Comparison of ENCODE assay signal across 13 cellular contexts in the genomic region with DNA sequence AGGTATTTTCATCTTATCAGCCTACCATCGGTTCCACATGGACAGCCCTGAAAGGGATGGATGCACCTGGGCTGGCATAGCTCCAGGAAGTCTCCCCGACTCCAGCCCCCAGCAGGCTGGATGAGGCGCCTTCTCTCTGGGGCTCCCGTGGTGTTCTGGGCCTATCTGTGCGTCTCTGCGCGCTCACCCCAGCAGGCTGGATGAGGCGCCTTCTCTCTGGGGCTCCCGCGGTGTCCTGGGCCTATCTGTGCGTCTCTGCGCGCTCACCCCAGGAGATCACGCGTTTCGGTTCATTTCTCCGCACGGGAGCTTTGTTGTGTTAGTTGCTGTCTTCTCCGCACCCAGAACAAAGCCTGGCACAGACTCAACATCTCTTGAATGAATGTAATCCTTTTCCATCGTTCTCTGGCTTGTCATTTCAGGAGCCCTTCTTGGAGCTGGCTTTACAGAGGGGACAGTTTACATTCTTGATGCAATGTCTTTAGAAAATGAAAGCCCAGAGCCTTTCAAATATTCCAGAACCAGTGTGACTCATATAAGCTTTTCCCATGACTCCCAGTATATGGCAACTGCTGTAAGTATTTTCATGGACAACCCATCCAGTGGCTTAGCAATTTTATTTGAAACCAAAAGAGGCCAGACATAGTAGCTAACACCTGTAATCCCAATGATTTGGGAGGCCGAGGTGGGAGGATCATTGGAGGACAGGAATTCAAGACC. TPM values are rescaled to one million over a fixed set of nuclear protein-coding genes. Genes with fewer than 3 reads are reported as not detected.
DNase-seq lines count a peak whose midpoint lies in the region; ATAC-seq and TF ChIP-seq lines count a peak whose summit lies in the region.
"Had no signal": no experiment of that assay in that cellular context is flagged by ENCODE, and none has a peak within 500 bp of the region (broad histone marks: within the 10 kb centered on the region; RNA-seq: fewer than 3 reads in every experiment).

No MANE protein-coding gene starts in this region.

- H2AFZ ChIP-seq in neuronal stem cell (ENCODE audit: low read length) = no peak overlapping the region

- no peak overlapping the region for H3K4me3 Mint-ChIP-seq in activated T-cell treated with anti-CD3 and anti-CD28 coated beads, Interleukin-2, amount 50 U/mL, for 4 hours
- H3K4me3 Mint-ChIP-seq: activated naive CD8-positive, alpha-beta T cell; T-cell had no signal

- H3K79me1 ChIP-seq in neuronal stem cell (ENCODE audit: low read depth, low read length) = no peaks in the 10 kb centered on the region

- no peak overlapping the region for H2AK5ac ChIP-seq in neuronal stem cell (ENCODE audit: low read depth, low read length)

- H3K36me3 Mint-ChIP-seq in activated T-cell treated with anti-CD3 and anti-CD28 coated beads, Interleukin-2, amount 50 U/mL, for 4 hours (ENCODE audit: insufficient read depth) = no peaks in the 10 kb centered on the region
- H3K36me3 Mint-ChIP-seq: T-cell had no signal

- H4K91ac ChIP-seq in neuronal stem cell (ENCODE audit: low read depth, low read length, poor library complexity) = no peak overlapping the region

- H2BK120ac ChIP-seq in neuronal stem cell (ENCODE audit: low read depth, low read length) = no peak overlapping the region

- peaks cover 2% of the 10 kb centered on the region for H3K27me3 Mint-ChIP-seq in activated T-cell treated with anti-CD3 and anti-CD28 coated beads, Interleukin-2, amount 50 U/mL, for 4 hours (ENCODE audit: low read depth)
- H3K27me3 Mint-ChIP-seq: T-cell had no signal

- no peak overlapping the region for H3K23ac ChIP-seq in neuronal stem cell (ENCODE audit: low read depth, low read length, poor library complexity)

- H2BK12ac ChIP-seq in neuronal stem cell (ENCODE audit: low read length) = no peak overlapping the region

- ATAC-seq in GM19023 (IDR thresholded peaks at IDR 0.05; ENCODE audit: unreplicated experiment) (no peak), GM18858 (IDR thresholded peaks at IDR 0.05; ENCODE audit: unreplicated experiment) (no peak)
- ATAC-seq in activated T-cell treated with anti-CD3 and anti-CD28 coated beads, Interleukin-2, amount 50 U/mL, for 4 hours = no peak
- ATAC-seq: T-cell had no signal

- H3K27me3 ChIP-seq in neuronal stem cell (ENCODE audit: control insufficient read depth in 3 of 3, insufficient read depth in 3 of 3, low read depth in 1 of 3, low read length in 3 of 3) = no peaks in the 10 kb centered on the region
- H3K27me3 ChIP-seq: suprapubic skin had no signal

- in situ Hi-C loops in astrocyte of the spinal cord (cut with HindIII; ENCODE audit: low sequenced_read_pairs) = no loop called here

- no peak overlapping the region for H4K8ac ChIP-seq in neuronal stem cell (ENCODE audit: low read depth, low read length)

- no peaks in the 10 kb centered on the region for H3K4me1 Mint-ChIP-seq in activated T-cell treated with anti-CD3 and anti-CD28 coated beads, Interleukin-2, amount 50 U/mL, for 4 hours (ENCODE audit: low read depth)
- H3K4me1 Mint-ChIP-seq: T-cell had no signal

- H3K4me1 ChIP-seq in neuronal stem cell (ENCODE audit: control insufficient read depth in 2 of 2, insufficient read depth in 1 of 2, low read depth in 1 of 2, low read length in 2 of 2) = no peaks in the 10 kb centered on the region
- H3K4me1 ChIP-seq: suprapubic skin had no signal

- no peak overlapping the region for H2BK5ac ChIP-seq in neuronal stem cell (ENCODE audit: low read length)

- no peak overlapping the region for H2BK15ac ChIP-seq in neuronal stem cell (ENCODE audit: low read length)

- DNase-seq in DMS53 (lab: John Stamatoyannopoulos, UW) (peak; percentile 72), NCI-H146 (lab: John Stamatoyannopoulos, UW) (peak; percentile 86), astrocyte of the spinal cord (ENCODE audit: low read depth, low spot score) (peak; percentile 41), neuronal stem cell (ENCODE audit: low spot score) (no peak), NOMO-1 (lab: John Stamatoyannopoulos, UW; ENCODE audit: unreplicated experiment in 2 of 2) (no peak)
- DNase-seq in activated T-cell treated with anti-CD3 and anti-CD28 coated beads, Interleukin-2, amount 50 U/mL, for 4 hours = no peak
- DNase-seq: posterior cingulate gyrus; stimulated activated CD4-positive, alpha-beta T cell treated with anti-CD3 and anti-CD28 coated beads, Interleukin-15, amount 100 ng/mL, for 24 hours; T-cell had no signal

- no peak overlapping the region for H3K4me3 ChIP-seq in astrocyte of the spinal cord (ENCODE audit: low read depth, low read length)
- no peak overlapping the region for H3K4me3 ChIP-seq in neuronal stem cell (ENCODE audit: low read length in 2 of 2)
- H3K4me3 ChIP-seq: suprapubic skin had no signal

- H3K4ac ChIP-seq in neuronal stem cell (ENCODE audit: low read length) = peak overlapping the region; percentile 17

- H3K9me3 ChIP-seq in neuronal stem cell (replicated peaks in 1 of 2; ENCODE audit: control insufficient read depth in 2 of 2, insufficient read depth in 1 of 2, low read depth in 1 of 2, low read length in 2 of 2) = peaks cover 0 to 3% of the 10 kb centered on the region in 2 donors
- H3K9me3 ChIP-seq: suprapubic skin had no signal

- no peak overlapping the region for H3K27ac ChIP-seq in neuronal stem cell (replicated peaks; ENCODE audit: low read length)
- H3K27ac ChIP-seq: suprapubic skin had no signal

- peak overlapping the region; percentile 42 for H3K18ac ChIP-seq in neuronal stem cell (ENCODE audit: low read length)

- no peak overlapping the region for H3K14ac ChIP-seq in neuronal stem cell (ENCODE audit: low read length)

- H3K36me3 ChIP-seq in neuronal stem cell (replicated peaks in 1 of 2; ENCODE audit: control insufficient read depth in 2 of 2, insufficient read depth in 2 of 2, low read length in 2 of 2) = no peaks in the 10 kb centered on the region
- H3K36me3 ChIP-seq: suprapubic skin had no signal

- no peak overlapping the region for H3K9ac ChIP-seq in neuronal stem cell (ENCODE audit: low read depth, low read length, poor library complexity)

- WGBS in neuronal stem cell (ENCODE audit: extremely low coverage in 2 of 2, insufficient read length in 2 of 2, insufficient replicate concordance in 1 of 2), 2 donors = no CpG with 5 or more reads among the region's 21 CpGs

- TF ChIP-seq CTCF in astrocyte of the spinal cord (IDR thresholded peaks at IDR 0.05; ENCODE audit: low read depth, low read length) = no peak

- H3K9me3 Mint-ChIP-seq in activated T-cell treated with anti-CD3 and anti-CD28 coated beads, Interleukin-2, amount 50 U/mL, for 4 hours = no peaks in the 10 kb centered on the region
- H3K9me3 Mint-ChIP-seq: T-cell had no signal

- H3K4me2 ChIP-seq in neuronal stem cell (ENCODE audit: insufficient read depth, low read length, poor library complexity, severe bottlenecking) = no peak overlapping the region

RNA-seq across cellular contexts. Expression of a gene that starts 40.3 kb away (rescaled TPM):
- polyA plus RNA-seq in neuronal stem cell (2013, experiment 1 of 2) = 3.7 TPM
- polyA plus RNA-seq in neuronal stem cell (2013, experiment 2 of 2) = 3.2 TPM
- total RNA-seq in activated T-cell treated with anti-CD3 and anti-CD28 coated beads, Interleukin-2, amount 50 U/mL, for 4 hours = under 1 TPM; 0.46 to 0.82 (median 0.78) TPM

Comparison
In these comparisons a context has a peak if more than half of its experiments do, and no peak if none do; other contexts are left out.
1. DNase-seq: peak in DMS53 (single experiment), NCI-H146 (single experiment) and astrocyte of the spinal cord (single experiment); none in neuronal stem cell (single experiment), activated T-cell treated with anti-CD3 and anti-CD28 coated beads, Interleukin-2, amount 50 U/mL, for 4 hours (single experiment) and NOMO-1 (0 of 2).